Comparison of ENCODE assay signal across 8 cellular contexts in the genomic region with DNA sequence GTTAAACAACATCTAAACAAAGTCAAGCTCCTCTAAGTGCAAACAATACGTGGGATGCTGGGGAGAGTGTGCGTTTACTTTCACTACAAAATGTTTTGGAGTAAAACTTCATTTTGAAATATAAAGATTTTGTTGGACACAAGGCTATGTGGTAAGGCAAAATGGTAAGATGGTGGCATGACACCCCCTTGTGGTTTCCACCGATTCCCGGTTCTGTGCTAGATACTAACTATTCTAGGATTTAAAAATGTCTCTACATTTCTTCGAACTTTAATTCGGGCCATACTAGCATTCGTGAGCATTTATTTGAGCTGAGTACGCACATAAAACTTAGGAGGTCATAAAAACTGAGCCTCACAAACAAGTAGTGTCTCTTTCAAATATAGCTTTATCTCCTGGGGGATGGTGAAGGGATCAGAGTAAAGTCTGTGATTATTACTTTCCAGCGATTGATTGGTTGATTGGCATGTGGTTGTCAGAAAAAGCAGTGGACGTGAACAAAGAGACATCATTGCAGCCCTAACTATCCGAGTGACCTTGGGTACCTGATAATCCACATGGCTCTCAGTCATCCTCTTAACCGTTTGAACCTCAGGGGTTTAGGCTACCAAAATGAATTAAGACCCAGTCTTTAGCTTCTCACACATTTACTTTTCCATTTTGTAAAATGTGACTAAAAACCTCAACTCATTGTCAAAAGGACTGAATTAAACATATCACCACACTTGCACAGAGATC. TPM values are rescaled to one million over a fixed set of nuclear protein-coding genes. Genes with fewer than 3 reads are reported as not detected.
DNase-seq lines count a peak whose midpoint lies in the region; ATAC-seq and TF ChIP-seq lines count a peak whose summit lies in the region.

No MANE protein-coding gene starts in this region.

- peak; percentile 51 for ATAC-seq in SK-N-SH treated with all-trans-retinoic acid at 6 μM for 48 hours
- ATAC-seq in GM19395 (IDR thresholded peaks at IDR 0.05; ENCODE audit: unreplicated experiment), result no peak
- ATAC-seq in omental fat pad (ENCODE audit: low FRiP score), result no peak

- H3K4me3 Mint-ChIP-seq in endothelial cell (ENCODE audit: unreplicated experiment) (peak overlapping the region; percentile 84), nephron (peak overlapping the region; percentile 78 to 90 (median 83))

- DNase-seq in NCI-H2171 treated with DMSO at 0.1 percent for 48 hours (lab: John Stamatoyannopoulos, UW) (peak; percentile 27), NCI-H2171 (lab: John Stamatoyannopoulos, UW) (no peak), endothelial cell (ENCODE audit: low spot score) (peak; percentile 31), omental fat pad (ENCODE audit: low spot score) (no peak)
- peak; percentile 35 for DNase-seq in Jurkat, Clone E6-1 (ENCODE audit: low read depth, low spot score)

- H3K27ac Mint-ChIP-seq in endothelial cell (ENCODE audit: unreplicated experiment) (peak overlapping the region; percentile 5), nephron (peak overlapping the region; percentile 77 to 92 (median 90))

- H3K4me1 Mint-ChIP-seq in endothelial cell (ENCODE audit: unreplicated experiment) (peaks cover 20% of the 10 kb centered on the region), nephron (peaks cover 29% of the 10 kb centered on the region)

- peaks cover 7% of the 10 kb centered on the region for H3K36me3 Mint-ChIP-seq in endothelial cell (ENCODE audit: low read depth, unreplicated experiment)
- H3K36me3 Mint-ChIP-seq in nephron (ENCODE audit: low read depth), result peaks cover 8% of the 10 kb centered on the region

- peak overlapping the region; percentile 62 for H3K4me3 ChIP-seq in Jurkat, Clone E6-1 (ENCODE audit: low read length)

- H3K27me3 Mint-ChIP-seq in endothelial cell (ENCODE audit: unreplicated experiment) (no peaks in the 10 kb centered on the region), nephron (ENCODE audit: low read depth) (no peaks in the 10 kb centered on the region)

- H3K9me3 Mint-ChIP-seq in endothelial cell (ENCODE audit: unreplicated experiment) (no peaks in the 10 kb centered on the region), nephron (no peaks in the 10 kb centered on the region)

- peak; percentile 30 for TF ChIP-seq CTCF in endothelial cell (IDR thresholded peaks at IDR 0.05; ENCODE audit: unreplicated experiment)
- peak; percentile 42 to 54 (median 46) for TF ChIP-seq CTCF in nephron (IDR thresholded peaks at IDR 0.05; ENCODE audit: unreplicated experiment in 3 of 3)
- no peak for TF ChIP-seq CTCF in omental fat pad (IDR thresholded peaks at IDR 0.05)

TF ChIP-seq in SK-N-SH treated with all-trans-retinoic acid at 6 μM for 48 hours, 23 proteins besides CTCF, POLR2A, EP300 and RAD21:
- TF ChIP-seq ZNF8 (CRISPR knock-in tag; IDR thresholded peaks at IDR 0.05) (no peak), BACH2 (CRISPR knock-in tag; IDR thresholded peaks at IDR 0.05; ENCODE audit: borderline replicate concordance) (no peak), ARNTL (CRISPR knock-in tag; IDR thresholded peaks at IDR 0.05; ENCODE audit: borderline replicate concordance, low read depth) (no peak), SNAI2 (CRISPR knock-in tag; IDR thresholded peaks at IDR 0.05) (no peak), ZC3H10 (CRISPR knock-in tag; IDR thresholded peaks at IDR 0.05) (no peak), OSR1 (CRISPR knock-in tag; IDR thresholded peaks at IDR 0.05) (no peak), ZNF565 (CRISPR knock-in tag; conservative IDR thresholded peaks at IDR 0.05; ENCODE audit: low read depth) (no peak), ZFP30 (CRISPR knock-in tag; IDR thresholded peaks at IDR 0.05) (no peak), RARB (CRISPR knock-in tag; IDR thresholded peaks at IDR 0.05) (no peak), ZFP3 (CRISPR knock-in tag; IDR thresholded peaks at IDR 0.05) (no peak), ISL1 (CRISPR knock-in tag; IDR thresholded peaks at IDR 0.05) (no peak), GLIS3 (CRISPR knock-in tag; IDR thresholded peaks at IDR 0.05) (no peak), TCF4 (CRISPR knock-in tag; IDR thresholded peaks at IDR 0.05; ENCODE audit: borderline replicate concordance) (no peak), ZNF70 (CRISPR knock-in tag; IDR thresholded peaks at IDR 0.05) (no peak), CSDC2 (CRISPR knock-in tag; IDR thresholded peaks at IDR 0.05) (no peak), PPARA (CRISPR knock-in tag; IDR thresholded peaks at IDR 0.05; ENCODE audit: borderline replicate concordance) (no peak)
- TF ChIP-seq, protein P1, sequence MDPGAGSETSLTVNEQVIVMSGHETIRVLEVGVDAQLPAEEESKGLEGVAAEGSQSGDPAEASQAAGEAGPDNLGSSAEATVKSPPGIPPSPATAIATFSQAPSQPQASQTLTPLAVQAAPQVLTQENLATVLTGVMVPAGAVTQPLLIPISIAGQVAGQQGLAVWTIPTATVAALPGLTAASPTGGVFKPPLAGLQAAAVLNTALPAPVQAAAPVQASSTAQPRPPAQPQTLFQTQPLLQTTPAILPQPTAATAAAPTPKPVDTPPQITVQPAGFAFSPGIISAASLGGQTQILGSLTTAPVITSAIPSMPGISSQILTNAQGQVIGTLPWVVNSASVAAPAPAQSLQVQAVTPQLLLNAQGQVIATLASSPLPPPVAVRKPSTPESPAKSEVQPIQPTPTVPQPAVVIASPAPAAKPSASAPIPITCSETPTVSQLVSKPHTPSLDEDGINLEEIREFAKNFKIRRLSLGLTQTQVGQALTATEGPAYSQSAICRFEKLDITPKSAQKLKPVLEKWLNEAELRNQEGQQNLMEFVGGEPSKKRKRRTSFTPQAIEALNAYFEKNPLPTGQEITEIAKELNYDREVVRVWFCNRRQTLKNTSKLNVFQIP (CRISPR knock-in tag; IDR thresholded peaks at IDR 0.05; ENCODE audit: borderline replicate concordance, low read depth), result no peak
- TF ChIP-seq, protein P2, sequence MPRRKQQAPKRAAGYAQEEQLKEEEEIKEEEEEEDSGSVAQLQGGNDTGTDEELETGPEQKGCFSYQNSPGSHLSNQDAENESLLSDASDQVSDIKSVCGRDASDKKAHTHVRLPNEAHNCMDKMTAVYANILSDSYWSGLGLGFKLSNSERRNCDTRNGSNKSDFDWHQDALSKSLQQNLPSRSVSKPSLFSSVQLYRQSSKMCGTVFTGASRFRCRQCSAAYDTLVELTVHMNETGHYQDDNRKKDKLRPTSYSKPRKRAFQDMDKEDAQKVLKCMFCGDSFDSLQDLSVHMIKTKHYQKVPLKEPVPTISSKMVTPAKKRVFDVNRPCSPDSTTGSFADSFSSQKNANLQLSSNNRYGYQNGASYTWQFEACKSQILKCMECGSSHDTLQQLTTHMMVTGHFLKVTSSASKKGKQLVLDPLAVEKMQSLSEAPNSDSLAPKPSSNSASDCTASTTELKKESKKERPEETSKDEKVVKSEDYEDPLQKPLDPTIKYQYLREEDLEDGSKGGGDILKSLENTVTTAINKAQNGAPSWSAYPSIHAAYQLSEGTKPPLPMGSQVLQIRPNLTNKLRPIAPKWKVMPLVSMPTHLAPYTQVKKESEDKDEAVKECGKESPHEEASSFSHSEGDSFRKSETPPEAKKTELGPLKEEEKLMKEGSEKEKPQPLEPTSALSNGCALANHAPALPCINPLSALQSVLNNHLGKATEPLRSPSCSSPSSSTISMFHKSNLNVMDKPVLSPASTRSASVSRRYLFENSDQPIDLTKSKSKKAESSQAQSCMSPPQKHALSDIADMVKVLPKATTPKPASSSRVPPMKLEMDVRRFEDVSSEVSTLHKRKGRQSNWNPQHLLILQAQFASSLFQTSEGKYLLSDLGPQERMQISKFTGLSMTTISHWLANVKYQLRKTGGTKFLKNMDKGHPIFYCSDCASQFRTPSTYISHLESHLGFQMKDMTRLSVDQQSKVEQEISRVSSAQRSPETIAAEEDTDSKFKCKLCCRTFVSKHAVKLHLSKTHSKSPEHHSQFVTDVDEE (CRISPR knock-in tag; IDR thresholded peaks at IDR 0.05), result no peak
- TF ChIP-seq, protein P3, sequence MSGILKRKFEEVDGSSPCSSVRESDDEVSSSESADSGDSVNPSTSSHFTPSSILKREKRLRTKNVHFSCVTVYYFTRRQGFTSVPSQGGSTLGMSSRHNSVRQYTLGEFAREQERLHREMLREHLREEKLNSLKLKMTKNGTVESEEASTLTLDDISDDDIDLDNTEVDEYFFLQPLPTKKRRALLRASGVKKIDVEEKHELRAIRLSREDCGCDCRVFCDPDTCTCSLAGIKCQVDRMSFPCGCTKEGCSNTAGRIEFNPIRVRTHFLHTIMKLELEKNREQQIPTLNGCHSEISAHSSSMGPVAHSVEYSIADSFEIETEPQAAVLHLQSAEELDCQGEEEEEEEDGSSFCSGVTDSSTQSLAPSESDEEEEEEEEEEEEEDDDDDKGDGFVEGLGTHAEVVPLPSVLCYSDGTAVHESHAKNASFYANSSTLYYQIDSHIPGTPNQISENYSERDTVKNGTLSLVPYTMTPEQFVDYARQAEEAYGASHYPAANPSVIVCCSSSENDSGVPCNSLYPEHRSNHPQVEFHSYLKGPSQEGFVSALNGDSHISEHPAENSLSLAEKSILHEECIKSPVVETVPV (CRISPR knock-in tag; IDR thresholded peaks at IDR 0.05), result no peak

RNA-seq across cellular contexts. Expression of a gene that starts 1.1 kb away (rescaled TPM):
- polyA plus RNA-seq in Jurkat, Clone E6-1 (2012; ENCODE audit: insufficient read depth, insufficient read length), result 36.6 TPM
- total RNA-seq in endothelial cell (ENCODE audit: unreplicated experiment), result 29.8 TPM
- 10 to 100 TPM; 31.8 to 52.8 (median 36.8) TPM for total RNA-seq in omental fat pad

RNA-seq across cellular contexts. Expression of a gene that starts 25.8 kb away (rescaled TPM):
- polyA plus RNA-seq in Jurkat, Clone E6-1 (2012; ENCODE audit: insufficient read depth, insufficient read length), result 24.4 TPM
- total RNA-seq in endothelial cell (ENCODE audit: unreplicated experiment) (30.7 TPM), omental fat pad (10 to 100 TPM; 27.3 to 39.6 (median 39.0) TPM)

Comparison
In these comparisons a context has a peak if more than half of its experiments do, and no peak if none do; other contexts are left out.
1. DNase-seq: peak in NCI-H2171 treated with DMSO at 0.1 percent for 48 hours (single experiment), Jurkat, Clone E6-1 (single experiment) and endothelial cell (single experiment); none in NCI-H2171 (single experiment) and omental fat pad (single experiment).
2. CTCF ChIP-seq: peak in endothelial cell (single experiment) and nephron (3 of 3); none in omental fat pad (0 of 3).